ENCODE assay signal across 22 cellular contexts in the genomic region with DNA sequence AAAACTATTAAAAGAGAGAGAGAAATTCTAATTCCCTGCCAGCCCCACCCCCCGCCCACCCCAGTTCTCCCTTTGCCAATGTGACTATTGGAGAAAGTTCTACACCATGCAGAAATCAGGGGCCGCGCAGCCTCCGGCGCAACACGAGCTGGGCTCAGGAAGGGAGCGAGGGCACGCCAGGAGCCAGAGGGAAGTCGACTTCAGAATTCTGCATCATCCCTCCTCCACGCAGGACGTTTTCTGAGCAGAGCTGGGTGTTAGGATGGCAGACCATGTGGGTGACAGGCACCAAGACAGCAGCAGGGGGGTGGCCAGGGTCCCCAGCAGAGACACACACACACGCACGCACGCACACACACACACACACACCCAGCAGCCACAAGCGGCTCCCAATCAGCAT.
DNase-seq lines count a peak whose midpoint lies in the region; ATAC-seq and TF ChIP-seq lines count a peak whose summit lies in the region.
"Had no signal": no experiment of that assay in that cellular context is flagged by ENCODE, and none has a peak within 500 bp of the region (broad histone marks: within the 10 kb centered on the region; RNA-seq: fewer than 3 reads in every experiment).

No MANE protein-coding gene starts in this region.

- no peak overlapping the region for H3K4ac ChIP-seq in IMR-90 (ENCODE audit: low read depth, low read length)

- H2AK9ac ChIP-seq in IMR-90 (replicated peaks; ENCODE audit: low read depth, low read length, poor library complexity), result no peak overlapping the region

- WGBS in IMR-90 (ENCODE audit: extremely low coverage in 2 of 2, insufficient read length in 1 of 2), 2 experiments, result no CpG with 5 or more reads among the region's 15 CpGs

- no peaks in the 10 kb centered on the region for H3K4me1 ChIP-seq in IMR-90 (ENCODE audit: control insufficient read depth, insufficient read depth, low read length)
- H3K4me1 ChIP-seq in naive thymus-derived CD4-positive, alpha-beta T cell (ENCODE audit: control insufficient read depth in 2 of 2, insufficient read depth in 2 of 2, low read length in 2 of 2), result no peaks in the 10 kb centered on the region
- H3K4me1 ChIP-seq in CD4-positive, alpha-beta memory T cell (ENCODE audit: insufficient read depth, low read length), result no peaks in the 10 kb centered on the region
- H3K4me1 ChIP-seq: A549 had no signal

- peak overlapping the region; percentile 48 for H3K27ac Mint-ChIP-seq in nephron progenitor cell
- no peak overlapping the region for H3K27ac Mint-ChIP-seq in naive thymus-derived CD4-positive, alpha-beta T cell
- H3K27ac Mint-ChIP-seq in CD4-positive, alpha-beta memory T cell, result no peak overlapping the region
- H3K27ac Mint-ChIP-seq: B cell; CD4-positive, alpha-beta T cell had no signal

- no peak overlapping the region for H2BK20ac ChIP-seq in IMR-90 (ENCODE audit: low read depth, low read length)

- no peaks in the 10 kb centered on the region for H3K9me3 ChIP-seq in IMR-90 (ENCODE audit: control insufficient read depth, insufficient read depth, low read length)
- no peaks in the 10 kb centered on the region for H3K9me3 ChIP-seq in naive thymus-derived CD4-positive, alpha-beta T cell (ENCODE audit: control insufficient read depth in 2 of 3, low read length in 3 of 3)
- H3K9me3 ChIP-seq in CD4-positive, alpha-beta memory T cell (ENCODE audit: control insufficient read depth in 1 of 2, low read length in 2 of 2), result no peaks in the 10 kb centered on the region
- H3K9me3 ChIP-seq: A549 had no signal

- peaks cover 29% of the 10 kb centered on the region for H3K4me1 Mint-ChIP-seq in nephron progenitor cell
- H3K4me1 Mint-ChIP-seq in naive thymus-derived CD4-positive, alpha-beta T cell, result peaks cover 0 to 4% (median 0%) of the 10 kb centered on the region in 7 donors
- peaks cover 0 to 5% (median under 1%) of the 10 kb centered on the region in 4 donors for H3K4me1 Mint-ChIP-seq in CD4-positive, alpha-beta memory T cell

- peak overlapping the region; percentile 37 for H2AFZ ChIP-seq in IMR-90 (replicated peaks; ENCODE audit: low read length, poor library complexity)

- no peak overlapping the region for H3K4me3 ChIP-seq in IMR-90 (ENCODE audit: insufficient read depth, low read depth, low read length)
- no peak overlapping the region for H3K4me3 ChIP-seq in naive thymus-derived CD4-positive, alpha-beta T cell (ENCODE audit: low read length)
- H3K4me3 ChIP-seq in CD4-positive, alpha-beta memory T cell (ENCODE audit: low read length in 2 of 2), result no peak overlapping the region
- H3K4me3 ChIP-seq: A549; BLaER1 treated with 17β-estradiol and CSF1 and Interleukin-3, amounts not matched to agents 10 nM and 100 nM; GM12878 had no signal

- H2AK5ac ChIP-seq in IMR-90 (ENCODE audit: low read depth, low read length), result no peak overlapping the region

- H2BK120ac ChIP-seq in IMR-90 (ENCODE audit: low read depth, low read length), result no peak overlapping the region

- H3K27ac ChIP-seq in IMR-90 (ENCODE audit: insufficient read depth, low read length), result no peak overlapping the region
- no peak overlapping the region for H3K27ac ChIP-seq in naive thymus-derived CD4-positive, alpha-beta T cell (ENCODE audit: low read depth, low read length)
- H3K27ac ChIP-seq in CD4-positive, alpha-beta memory T cell (ENCODE audit: low read depth, low read length), result no peak overlapping the region
- H3K27ac ChIP-seq: 22Rv1; A549; BLaER1 treated with 17β-estradiol and CSF1 and Interleukin-3, amounts not matched to agents 10 nM and 100 nM; C4-2B had no signal

- no peak overlapping the region for H3K4me2 ChIP-seq in IMR-90 (ENCODE audit: low read depth, low read length)
- H3K4me2 ChIP-seq: A549; BLaER1 treated with 17β-estradiol and CSF1 and Interleukin-3, amounts not matched to agents 10 nM and 100 nM had no signal

- POLR2A ChIA-PET in IMR-90 (lab: Charles Lee; ENCODE audit: unreplicated experiment), result no interaction called here
- POLR2A ChIA-PET in naive thymus-derived CD4-positive, alpha-beta T cell (lab: Charles Lee), result no interaction called here
- POLR2A ChIA-PET in CD4-positive, alpha-beta memory T cell (lab: Charles Lee; ENCODE audit: partially characterized antibody), result no interaction called here

- no peak for ATAC-seq in IMR-90 (ENCODE audit: low read depth)
- ATAC-seq in sciatic nerve, result peak; percentile 8
- ATAC-seq in naive thymus-derived CD4-positive, alpha-beta T cell, result no peak
- ATAC-seq: A549, GM12878 had no signal

- H3K9ac ChIP-seq in IMR-90 (ENCODE audit: low read depth, low read length), result no peak overlapping the region
- H3K9ac ChIP-seq: BLaER1 treated with 17β-estradiol and CSF1 and Interleukin-3, amounts not matched to agents 10 nM and 100 nM had no signal

- no peak overlapping the region for H2BK5ac ChIP-seq in IMR-90 (ENCODE audit: low read depth, low read length, poor library complexity, severe bottlenecking)

- no peak overlapping the region for H3K56ac ChIP-seq in IMR-90 (ENCODE audit: extremely low read depth, insufficient read depth, low read length)

- no peak overlapping the region for H4K8ac ChIP-seq in IMR-90 (ENCODE audit: low read depth in 2 of 2, low read length in 2 of 2)

- peaks cover 3% of the 10 kb centered on the region for H3K27me3 Mint-ChIP-seq in nephron progenitor cell (ENCODE audit: low read depth, poor library complexity)
- H3K27me3 Mint-ChIP-seq in naive thymus-derived CD4-positive, alpha-beta T cell, result peaks cover 0 to 9% (median 0%) of the 10 kb centered on the region in 5 donors
- peaks cover 0 to 2% of the 10 kb centered on the region in 2 donors for H3K27me3 Mint-ChIP-seq in CD4-positive, alpha-beta memory T cell
- H3K27me3 Mint-ChIP-seq: CD4-positive, alpha-beta T cell had no signal

- H4K91ac ChIP-seq in IMR-90 (ENCODE audit: insufficient read depth, low read depth, low read length), result no peak overlapping the region

- H3K9me3 Mint-ChIP-seq in nephron progenitor cell, result no peaks in the 10 kb centered on the region
- H3K9me3 Mint-ChIP-seq in naive thymus-derived CD4-positive, alpha-beta T cell, result peaks cover 0 to 2% (median 0%) of the 10 kb centered on the region in 11 donors
- H3K9me3 Mint-ChIP-seq in CD4-positive, alpha-beta memory T cell, result peaks cover 0 to 5% (median 0%) of the 10 kb centered on the region in 8 donors
- H3K9me3 Mint-ChIP-seq: CD4-positive, alpha-beta T cell; CD8-positive, alpha-beta memory T cell had no signal

- CTCF ChIA-PET in IMR-90 (lab: Yijun Ruan, JAX), result no interaction called here
- CTCF ChIA-PET in naive thymus-derived CD4-positive, alpha-beta T cell (lab: Charles Lee), result no interaction called here
- CTCF ChIA-PET in CD4-positive, alpha-beta memory T cell (lab: Charles Lee; ENCODE audit: partially characterized antibody), result no interaction called here

- peaks cover 35% of the 10 kb centered on the region for H3K36me3 Mint-ChIP-seq in nephron progenitor cell (ENCODE audit: low read depth)
- H3K36me3 Mint-ChIP-seq in naive thymus-derived CD4-positive, alpha-beta T cell, result peaks cover 0 to 32% (median 13%) of the 10 kb centered on the region in 5 donors
- peaks cover 13 to 27% of the 10 kb centered on the region in 2 donors for H3K36me3 Mint-ChIP-seq in CD4-positive, alpha-beta memory T cell

- no peak for TF ChIP-seq POLR2A in IMR-90 (IDR thresholded peaks at IDR 0.05; ENCODE audit: low read depth, low read length)

- BruUV-seq in IMR-90 (replicated peaks; lab: Mats Ljungman, UMichigan), result no TSS peak

- in situ Hi-C loops in IMR-90 (cut with MboI; ENCODE audit: low sequenced_read_pairs), result no loop called here

- peaks cover 45% of the 10 kb centered on the region; the same call in 1 of the 2 replicates for H3K36me3 ChIP-seq in IMR-90 (ENCODE audit: control insufficient read depth, insufficient read depth, low read length)
- H3K36me3 ChIP-seq in naive thymus-derived CD4-positive, alpha-beta T cell (ENCODE audit: control insufficient read depth in 2 of 3, insufficient read depth in 3 of 3, low read length in 3 of 3), result peaks cover 0 to 23% (median 6%) of the 10 kb centered on the region in 3 experiments
- H3K36me3 ChIP-seq in CD4-positive, alpha-beta memory T cell (ENCODE audit: insufficient read depth, low read length), result peaks cover 5% of the 10 kb centered on the region

- no peak overlapping the region for H3K4me3 Mint-ChIP-seq in nephron progenitor cell
- H3K4me3 Mint-ChIP-seq in naive thymus-derived CD4-positive, alpha-beta T cell, result no peak overlapping the region
- H3K4me3 Mint-ChIP-seq in CD4-positive, alpha-beta memory T cell, result no peak overlapping the region
- H3K4me3 Mint-ChIP-seq: B cell; CD4-positive, alpha-beta T cell; CD8-positive, alpha-beta memory T cell had no signal

- H3K27me3 ChIP-seq in IMR-90 (ENCODE audit: control insufficient read depth, insufficient read depth, low read length), result no peaks in the 10 kb centered on the region
- no peaks in the 10 kb centered on the region for H3K27me3 ChIP-seq in naive thymus-derived CD4-positive, alpha-beta T cell (ENCODE audit: control insufficient read depth in 2 of 2, insufficient read depth in 2 of 2, low read length in 2 of 2)
- H3K27me3 ChIP-seq in CD4-positive, alpha-beta memory T cell (ENCODE audit: insufficient read depth, low read length), result no peaks in the 10 kb centered on the region

- dilution Hi-C loops in IMR-90 (cut with HindIII; ENCODE audit: low sequenced_read_pairs, unreplicated experiment), result no loop called here

- peaks cover 5% of the 10 kb centered on the region; the same call in 1 of the 2 replicates for H3K9me1 ChIP-seq in IMR-90 (ENCODE audit: insufficient read depth, low read length)

- DNase-seq in IMR-90 (no peak), nephron progenitor cell (no peak), sciatic nerve (ENCODE audit: low spot score) (no peak)
- DNase-seq in naive thymus-derived CD4-positive, alpha-beta T cell, result no peak
- no peak for DNase-seq in CD4-positive, alpha-beta memory T cell
- DNase-seq: AML-193; CD4-positive, alpha-beta T cell; CD8-positive, alpha-beta memory T cell; COR-L47; DMS 273 treated with DMSO at 0.1 percent for 48 hours; DMS153; DMS53; DMS79; DND-41; EL; GDM1 had no signal

- no peaks in the 10 kb centered on the region for H4K20me1 ChIP-seq in IMR-90 (ENCODE audit: insufficient read depth, low read length)

- no peak overlapping the region for H3K23ac ChIP-seq in IMR-90 (ENCODE audit: low read depth, low read length)

- H3K79me1 ChIP-seq in IMR-90 (ENCODE audit: low read depth in 1 of 2, low read length in 2 of 2), result no peaks in the 10 kb centered on the region

- H3K18ac ChIP-seq in IMR-90 (ENCODE audit: low read depth, low read length), result no peak overlapping the region

- no peak overlapping the region for H3K14ac ChIP-seq in IMR-90 (replicated peaks; ENCODE audit: low read depth, low read length)

- no peak for TF ChIP-seq RAD21 in IMR-90 (IDR thresholded peaks at IDR 0.05; ENCODE audit: low read length)

- no peak for TF ChIP-seq CTCF in IMR-90 (conservative IDR thresholded peaks at IDR 0.05; ENCODE audit: low read depth, low read length)
- no peak for TF ChIP-seq CTCF in nephron progenitor cell (IDR thresholded peaks at IDR 0.05)

- no peak overlapping the region for H4K5ac ChIP-seq in IMR-90 (ENCODE audit: low read depth, low read length)

- no peak overlapping the region for H2BK15ac ChIP-seq in IMR-90 (ENCODE audit: low read depth, low read length)

- intact Hi-C loops in IMR-90 (cut with micrococcal nuclease) (no loop called here), sciatic nerve (cut with DNase I) (no loop called here)
- intact Hi-C loops in naive thymus-derived CD4-positive, alpha-beta T cell (cut with micrococcal nuclease), result no loop called here
- intact Hi-C loops in CD4-positive, alpha-beta memory T cell (cut with micrococcal nuclease), result no loop called here
